9 cellular contexts compared by ENCODE assay signal in genomic region chr11:117099681-117100080, GRCh38. TPM values are rescaled to one million over a fixed set of nuclear protein-coding genes. Genes with fewer than 3 reads are reported as not detected.
A peak's percentile ranks its signal among the peaks of the same experiment; 100 is the strongest.
DNase-seq lines count a peak whose midpoint lies in the region; ATAC-seq and TF ChIP-seq lines count a peak whose summit lies in the region.
"Had no signal": no experiment of that assay in that cellular context is flagged by ENCODE, and none has a peak within 500 bp of the region (broad histone marks: within the 10 kb centered on the region; RNA-seq: fewer than 3 reads in every experiment).

No MANE protein-coding gene starts in this region.

- H3K9me3 Mint-ChIP-seq in activated naive CD4-positive, alpha-beta T cell treated with anti-CD3 and anti-CD28 coated beads for 36 hours, result no peaks in the 10 kb centered on the region
- no peaks in the 10 kb centered on the region for H3K9me3 Mint-ChIP-seq in natural killer cell treated with Interleukin-12 subunit alpha and Interleukin-12 subunit beta and Interleukin-15 and Interleukin-18, amount 100 ng/mL, for 72 hours

- TF ChIP-seq CTCF in coronary artery (IDR thresholded peaks at IDR 0.05) (no peak), upper lobe of left lung (IDR thresholded peaks at IDR 0.05) (no peak), lower leg skin (IDR thresholded peaks at IDR 0.05) (no peak)

- H3K4me3 ChIP-seq in coronary artery (peak overlapping the region; percentile 99), upper lobe of left lung (no peak overlapping the region), lower leg skin (ENCODE audit: low read depth, poor library complexity, severe bottlenecking) (no peak overlapping the region)
- H3K4me3 ChIP-seq: HAP-1 had no signal

- no peaks in the 10 kb centered on the region for H3K27me3 ChIP-seq in upper lobe of left lung

- intact Hi-C loops in activated naive CD4-positive, alpha-beta T cell treated with anti-CD3 and anti-CD28 coated beads for 36 hours (cut with micrococcal nuclease), result loop anchor here (2.0 to 10.0 kb wide), 4 partner anchors 219 to 1125 kb away; partner anchors contain the start of genes BUD13, JAML and ZPR1
- intact Hi-C loops in lower leg skin (cut with DNase I; ENCODE audit: low total_unique reads), result loop anchor here (5.0 kb wide), 1 partner anchor 217 kb away; no protein-coding TSS in a partner anchor

- peak overlapping the region; percentile 99 for H3K27ac ChIP-seq in coronary artery
- peak overlapping the region; percentile 95 to 99 (median 97) for H3K27ac ChIP-seq in upper lobe of left lung

- peak overlapping the region; percentile 97 for H3K4me3 Mint-ChIP-seq in activated naive CD4-positive, alpha-beta T cell treated with anti-CD3 and anti-CD28 coated beads for 36 hours
- H3K4me3 Mint-ChIP-seq in natural killer cell treated with Interleukin-12 subunit alpha and Interleukin-12 subunit beta and Interleukin-15 and Interleukin-18, amount 100 ng/mL, for 72 hours, result peak overlapping the region; percentile 98

- CTCF ChIA-PET in activated naive CD4-positive, alpha-beta T cell treated with anti-CD3 and anti-CD28 coated beads for 36 hours (lab: Charles Lee), result interaction anchor here (1.0 to 2.8 kb wide), 10 partner anchors 15 to 313 kb away, joined by 3 to 11 read pairs (median 4); partner anchors contain the start of gene APOA5

- TF ChIP-seq EP300 in upper lobe of left lung (IDR thresholded peaks at IDR 0.05), result no peak

- ATAC-seq in natural killer cell treated with Interleukin-12 subunit alpha and Interleukin-12 subunit beta and Interleukin-15 and Interleukin-18, amount 100 ng/mL, for 72 hours, result no peak
- no peak for ATAC-seq in upper lobe of left lung (ENCODE audit: low FRiP score in 2 of 2)

- no peak for DNase-seq in activated naive CD4-positive, alpha-beta T cell treated with anti-CD3 and anti-CD28 coated beads for 36 hours
- no peak for DNase-seq in activated naive CD4-positive, alpha-beta T cell treated with anti-CD3 and anti-CD28 coated beads, Interleukin-2, amount 50 U/mL, for 16 hours
- DNase-seq in coronary artery (ENCODE audit: low spot score) (no peak), upper lobe of left lung (no peak), NCI-H748 treated with DMSO at 0.1 percent for 48 hours (lab: John Stamatoyannopoulos, UW) (no peak), lower leg skin (ENCODE audit: low spot score in 2 of 2) (no peak)
- DNase-seq in natural killer cell treated with Interleukin-12 subunit alpha and Interleukin-12 subunit beta and Interleukin-15 and Interleukin-18, amount 100 ng/mL, for 72 hours (ENCODE audit: low spot score), result no peak
- DNase-seq in stimulated activated CD4-positive, alpha-beta T cell treated with anti-CD3 and anti-CD28 coated beads, Interleukin-4, amount 100 ng/mL, for 4 hours, result no peak

- no peaks in the 10 kb centered on the region for H3K36me3 ChIP-seq in upper lobe of left lung
- H3K36me3 ChIP-seq: HAP-1 had no signal

- H3K4me1 Mint-ChIP-seq in activated naive CD4-positive, alpha-beta T cell treated with anti-CD3 and anti-CD28 coated beads for 36 hours (ENCODE audit: low read depth), result peaks cover 39% of the 10 kb centered on the region
- peaks cover 53 to 54% of the 10 kb centered on the region in 2 donors for H3K4me1 Mint-ChIP-seq in natural killer cell treated with Interleukin-12 subunit alpha and Interleukin-12 subunit beta and Interleukin-15 and Interleukin-18, amount 100 ng/mL, for 72 hours (ENCODE audit: low read depth in 2 of 2)

- no peak for TF ChIP-seq POLR2A in upper lobe of left lung (IDR thresholded peaks at IDR 0.05)
- no peak for TF ChIP-seq POLR2A in lower leg skin (IDR thresholded peaks at IDR 0.05)

- peaks cover 29 to 41% (median 34%) of the 10 kb centered on the region in 4 donors for H3K4me1 ChIP-seq in upper lobe of left lung

- WGBS in upper lobe of left lung, 2 donors, result 78 to 83% methylated on average over 2 of the region's 2 CpGs
- WGBS in lower leg skin, 2 donors, result 77 to 79% methylated on average over 2 of the region's 2 CpGs

- no peaks in the 10 kb centered on the region for H3K36me3 Mint-ChIP-seq in activated naive CD4-positive, alpha-beta T cell treated with anti-CD3 and anti-CD28 coated beads for 36 hours (ENCODE audit: low read depth)
- peaks cover 15% of the 10 kb centered on the region for H3K36me3 Mint-ChIP-seq in natural killer cell treated with Interleukin-12 subunit alpha and Interleukin-12 subunit beta and Interleukin-15 and Interleukin-18, amount 100 ng/mL, for 72 hours

- H3K27ac Mint-ChIP-seq in activated naive CD4-positive, alpha-beta T cell treated with anti-CD3 and anti-CD28 coated beads for 36 hours, result no peak overlapping the region
- H3K27ac Mint-ChIP-seq in natural killer cell treated with Interleukin-12 subunit alpha and Interleukin-12 subunit beta and Interleukin-15 and Interleukin-18, amount 100 ng/mL, for 72 hours, result peak overlapping the region; percentile 89 to 91

- no peaks in the 10 kb centered on the region for H3K27me3 Mint-ChIP-seq in activated naive CD4-positive, alpha-beta T cell treated with anti-CD3 and anti-CD28 coated beads for 36 hours (ENCODE audit: low read depth)
- no peaks in the 10 kb centered on the region for H3K27me3 Mint-ChIP-seq in natural killer cell treated with Interleukin-12 subunit alpha and Interleukin-12 subunit beta and Interleukin-15 and Interleukin-18, amount 100 ng/mL, for 72 hours

- H3K9me3 ChIP-seq in upper lobe of left lung, result no peaks in the 10 kb centered on the region
- H3K9me3 ChIP-seq: HAP-1 had no signal

RNA-seq across cellular contexts. Expression of gene SIK3, which starts 1.5 kb away (rescaled TPM):
- 10 to 100 TPM; 13.8 to 15.7 TPM for total RNA-seq in activated naive CD4-positive, alpha-beta T cell treated with anti-CD3 and anti-CD28 coated beads for 36 hours
- 100 to 1,000 TPM in 1 of 2 donors, 10 to 100 TPM in 1; 88.7 to 111 TPM for total RNA-seq in natural killer cell treated with Interleukin-12 subunit alpha and Interleukin-12 subunit beta and Interleukin-15 and Interleukin-18, amount 100 ng/mL, for 72 hours
- total RNA-seq in upper lobe of left lung (100 to 1,000 TPM in 1 of 6 donors, 10 to 100 TPM in 5; 26.9 to 115 (median 43.7) TPM), lower leg skin (10 to 100 TPM; 26.7 to 37.5 (median 30.1) TPM)

RNA-seq across cellular contexts. Expression of gene PAFAH1B2, which starts 44.4 kb away (rescaled TPM):
- total RNA-seq in activated naive CD4-positive, alpha-beta T cell treated with anti-CD3 and anti-CD28 coated beads for 36 hours, result 10 to 100 TPM; 43.7 to 44.3 TPM
- total RNA-seq in natural killer cell treated with Interleukin-12 subunit alpha and Interleukin-12 subunit beta and Interleukin-15 and Interleukin-18, amount 100 ng/mL, for 72 hours, result 10 to 100 TPM; 60.6 to 76.7 TPM
- total RNA-seq in upper lobe of left lung (100 to 1,000 TPM in 1 of 6 donors, 10 to 100 TPM in 5; 63.9 to 101 (median 81.3) TPM), lower leg skin (10 to 100 TPM; 49.1 to 72.4 (median 62.5) TPM)
